10 cellular contexts compared by ENCODE assay signal in genomic region chr15:97962263-97962662, GRCh38. TPM values are rescaled to one million over a fixed set of nuclear protein-coding genes. Genes with fewer than 3 reads are reported as not detected.
DNase-seq lines count a peak whose midpoint lies in the region; ATAC-seq and TF ChIP-seq lines count a peak whose summit lies in the region.
"Had no signal": no experiment of that assay in that cellular context is flagged by ENCODE, and none has a peak within 500 bp of the region (broad histone marks: within the 10 kb centered on the region; RNA-seq: fewer than 3 reads in every experiment).

No MANE protein-coding gene starts in this region.

- no peaks in the 10 kb centered on the region for H3K9me3 ChIP-seq in mammary epithelial cell (replicated peaks; ENCODE audit: insufficient read depth, low read length)
- H3K9me3 ChIP-seq in mucosa of rectum (ENCODE audit: control insufficient read depth in 2 of 2, low read length in 2 of 2) = no peaks in the 10 kb centered on the region
- no peaks in the 10 kb centered on the region for H3K9me3 ChIP-seq in vagina

- peak overlapping the region; percentile 82 for H3K27ac ChIP-seq in mammary epithelial cell (ENCODE audit: insufficient read depth, low read depth, low read length)
- peak overlapping the region in 1 of 2 donors; percentile 45 for H3K27ac ChIP-seq in mucosa of rectum (ENCODE audit: low read depth in 2 of 2, low read length in 2 of 2)
- H3K27ac ChIP-seq in vagina = no peak overlapping the region
- no peak overlapping the region for H3K27ac ChIP-seq in brain microvascular endothelial cell

- H3K4me3 Mint-ChIP-seq in stimulated activated naive CD8-positive, alpha-beta T cell treated with anti-CD3 and anti-CD28 coated beads, Interleukin-15, Interleukin-2, amounts not matched to agents 100 ng/mL and 50 ng/mL, for 24 hours = peak overlapping the region; percentile 76

- H2AFZ ChIP-seq in mammary epithelial cell (ENCODE audit: low read depth, low read length) = no peak overlapping the region

- no peak overlapping the region for H3K27ac Mint-ChIP-seq in stimulated activated naive CD8-positive, alpha-beta T cell treated with anti-CD3 and anti-CD28 coated beads, Interleukin-15, Interleukin-2, amounts not matched to agents 100 ng/mL and 50 ng/mL, for 24 hours
- H3K27ac Mint-ChIP-seq: activated CD8-positive, alpha-beta memory T cell treated with anti-CD3 and anti-CD28 coated beads, Interleukin-2, amount 10 ng/mL, durations not matched to agents 7 days and 5 days had no signal

- H3K27me3 ChIP-seq in mammary epithelial cell (ENCODE audit: insufficient read depth, low read length) (no peaks in the 10 kb centered on the region), mucosa of rectum (ENCODE audit: control insufficient read depth in 2 of 2, insufficient read depth in 2 of 2, low read length in 2 of 2) (no peaks in the 10 kb centered on the region), vagina (no peaks in the 10 kb centered on the region), brain microvascular endothelial cell (replicated peaks) (no peaks in the 10 kb centered on the region)

- ATAC-seq in stimulated activated naive CD8-positive, alpha-beta T cell treated with anti-CD3 and anti-CD28 coated beads, Interleukin-15, Interleukin-2, amounts not matched to agents 100 U/mL and 50 U/mL, for 24 hours = no peak
- no peak for ATAC-seq in omental fat pad (ENCODE audit: low FRiP score)
- ATAC-seq: activated CD8-positive, alpha-beta memory T cell treated with anti-CD3 and anti-CD28 coated beads, Interleukin-2, amount 10 ng/mL, durations not matched to agents 7 days and 5 days had no signal

- H3K4me1 ChIP-seq in mammary epithelial cell (ENCODE audit: insufficient read depth, low read length) (peaks cover 8% of the 10 kb centered on the region), mucosa of rectum (ENCODE audit: control insufficient read depth in 2 of 2, insufficient read depth in 2 of 2, low read length in 2 of 2) (peaks cover 15 to 31% of the 10 kb centered on the region in 2 donors), vagina (peaks cover 55% of the 10 kb centered on the region)

- intact Hi-C loops in mammary epithelial cell (cut with micrococcal nuclease) (no loop called here), vagina (cut with DNase I) (no loop called here)

- BruUV-seq in mammary epithelial cell (replicated peaks; lab: Mats Ljungman, UMichigan) = TSS peak; percentile 19

- peaks cover 59% of the 10 kb centered on the region for H3K79me2 ChIP-seq in mammary epithelial cell (ENCODE audit: insufficient read depth, low read length)

- H3K4me2 ChIP-seq in mammary epithelial cell (ENCODE audit: insufficient read depth, low read depth, low read length) = peak overlapping the region; percentile 80

- CTCF ChIA-PET in mammary epithelial cell (lab: Charles Lee; ENCODE audit: low non-redundant PET) = no interaction called here

- TF ChIP-seq POLR2A in vagina (IDR thresholded peaks at IDR 0.05) = no peak

- H3K4me3 ChIP-seq in mammary epithelial cell (replicated peaks in 1 of 3; ENCODE audit: insufficient read depth in 1 of 3, low read depth in 2 of 3, low read length in 3 of 3) (peak overlapping the region; percentile 8 to 85 (median 78)), mucosa of rectum (ENCODE audit: low read length in 2 of 2) (peak overlapping the region; percentile 93), vagina (peak overlapping the region; percentile 89 to 92), brain microvascular endothelial cell (ENCODE audit: low read depth, low read length) (no peak overlapping the region)

- dilution Hi-C loops in mammary epithelial cell (cut with HindIII; ENCODE audit: low sequenced_read_pairs) = no loop called here

- in situ Hi-C loops in mammary epithelial cell (cut with MboI; ENCODE audit: low sequenced_read_pairs in 2 of 2) = no loop called here
- in situ Hi-C loops in brain microvascular endothelial cell (cut with HindIII; ENCODE audit: low pct_ligation_motif_present, low sequenced_read_pairs) = no loop called here

- no peak for DNase-seq in stimulated activated naive CD8-positive, alpha-beta T cell treated with anti-CD3 and anti-CD28 coated beads, Interleukin-15, Interleukin-2, amounts not matched to agents 100 U/mL and 50 U/mL, for 24 hours
- no peak for DNase-seq in mammary epithelial cell
- no peak for DNase-seq in vagina (ENCODE audit: extremely low spot score in 2 of 2)
- DNase-seq in DMS53 treated with DMSO at 0.1 percent for 48 hours (lab: John Stamatoyannopoulos, UW; ENCODE audit: unreplicated experiment) = no peak
- DNase-seq in omental fat pad (ENCODE audit: low spot score) = no peak
- no peak for DNase-seq in brain microvascular endothelial cell
- DNase-seq: activated CD8-positive, alpha-beta memory T cell treated with anti-CD3 and anti-CD28 coated beads, Interleukin-2, amount 10 ng/mL, durations not matched to agents 7 days and 5 days; NCI-H524 treated with DMSO at 0.1 percent for 48 hours had no signal

- no peaks in the 10 kb centered on the region for H3K27me3 Mint-ChIP-seq in stimulated activated naive CD8-positive, alpha-beta T cell treated with anti-CD3 and anti-CD28 coated beads, Interleukin-15, Interleukin-2, amounts not matched to agents 100 ng/mL and 50 ng/mL, for 24 hours

- H3K9me3 Mint-ChIP-seq in stimulated activated naive CD8-positive, alpha-beta T cell treated with anti-CD3 and anti-CD28 coated beads, Interleukin-15, Interleukin-2, amounts not matched to agents 100 ng/mL and 50 ng/mL, for 24 hours = no peaks in the 10 kb centered on the region

- no peak for TF ChIP-seq CTCF in mammary epithelial cell (conservative IDR thresholded peaks at IDR 0.05 in 1 of 2, IDR thresholded peaks at IDR 0.05 in 1 of 2; ENCODE audit: extremely low read depth in 1 of 2, insufficient read depth in 1 of 2, low read depth in 1 of 2, low read length in 2 of 2)
- no peak for TF ChIP-seq CTCF in vagina (IDR thresholded peaks at IDR 0.05)
- TF ChIP-seq CTCF in omental fat pad (IDR thresholded peaks at IDR 0.05) = no peak
- TF ChIP-seq CTCF in brain microvascular endothelial cell (IDR thresholded peaks at IDR 0.05; ENCODE audit: low read depth, low read length, missing control alignments) = no peak

- H3K36me3 Mint-ChIP-seq in stimulated activated naive CD8-positive, alpha-beta T cell treated with anti-CD3 and anti-CD28 coated beads, Interleukin-15, Interleukin-2, amounts not matched to agents 100 ng/mL and 50 ng/mL, for 24 hours (ENCODE audit: low read depth) = peaks cover 9% of the 10 kb centered on the region

- H4K20me1 ChIP-seq in mammary epithelial cell (ENCODE audit: insufficient read depth, low read length) = no peaks in the 10 kb centered on the region

- H3K9ac ChIP-seq in mammary epithelial cell (ENCODE audit: insufficient read depth, low read length) (no peak overlapping the region), mucosa of rectum (ENCODE audit: low read depth in 1 of 2, low read length in 2 of 2) (peak overlapping the region in 1 of 2 donors; percentile 95)

- peaks cover 21% of the 10 kb centered on the region for H3K4me1 Mint-ChIP-seq in stimulated activated naive CD8-positive, alpha-beta T cell treated with anti-CD3 and anti-CD28 coated beads, Interleukin-15, Interleukin-2, amounts not matched to agents 100 ng/mL and 50 ng/mL, for 24 hours (ENCODE audit: low read depth)

- 100% methylated on average over 2 of the region's 2 CpGs for WGBS in mammary epithelial cell (ENCODE audit: low coverage, missing lambda C conversion rate)

- peaks cover 11% of the 10 kb centered on the region for H3K36me3 ChIP-seq in mammary epithelial cell (ENCODE audit: insufficient read depth, low read length)
- H3K36me3 ChIP-seq in mucosa of rectum (ENCODE audit: control insufficient read depth in 2 of 2, insufficient read depth in 2 of 2, low read length in 2 of 2) = peaks cover 0 to 21% of the 10 kb centered on the region in 2 donors
- no peaks in the 10 kb centered on the region for H3K36me3 ChIP-seq in vagina
- H3K36me3 ChIP-seq in brain microvascular endothelial cell (replicated peaks) = no peaks in the 10 kb centered on the region

RNA-seq across cellular contexts. Expression of gene ARRDC4, which starts 1.8 kb away (rescaled TPM):
- total RNA-seq in mammary epithelial cell (10 to 100 TPM; 18.3 to 61.5 TPM), vagina (35.8 TPM), omental fat pad (10 to 100 TPM; 20.9 to 50.6 (median 33.5) TPM)
- polyA plus RNA-seq in mammary epithelial cell = 8.9 TPM
- 8.0 TPM for polyA minus RNA-seq in mammary epithelial cell
